In genomic region chr5:135169753-135170152, GRCh38 we compare ENCODE assay signal across 1 cellular context.
A peak's percentile ranks its signal among the peaks of the same experiment; 100 is the strongest.
TF ChIP-seq lines count a peak whose summit lies in the region.

No MANE protein-coding gene starts in this region.

TF ChIP-seq in K562, 482 proteins besides CTCF, POLR2A, EP300 and RAD21 (continued from another document):
- no peak for TF ChIP-seq DEAF1 (CRISPR knock-in tag; IDR thresholded peaks at IDR 0.05)
- no peak for TF ChIP-seq SNIP1 (IDR thresholded peaks at IDR 0.05; ENCODE audit: low read depth)
- TF ChIP-seq KDM1A (IDR thresholded peaks at IDR 0.05) = peak; percentile 14 to 56; a peak in 2 of 4 replicates
- TF ChIP-seq RB1 (IDR thresholded peaks at IDR 0.05; ENCODE audit: low read depth) = no peak
- TF ChIP-seq ZNF407 (IDR thresholded peaks at IDR 0.05; ENCODE audit: low read depth) = no peak
- TF ChIP-seq FOXM1 (IDR thresholded peaks at IDR 0.05; ENCODE audit: low read depth) = no peak
- no peak for TF ChIP-seq FOXM1 (CRISPR knock-in tag; IDR thresholded peaks at IDR 0.05; ENCODE audit: low read depth)
- TF ChIP-seq SP1 (CRISPR knock-in tag; IDR thresholded peaks at IDR 0.05) = no peak
- TF ChIP-seq USF1 (CRISPR knock-in tag; IDR thresholded peaks at IDR 0.05) = no peak
- TF ChIP-seq AFF1 (IDR thresholded peaks at IDR 0.05; ENCODE audit: low read depth in 1 of 2, partially characterized antibody in 2 of 2) = no peak
- no peak for TF ChIP-seq NRF1 (conservative IDR thresholded peaks at IDR 0.05 in 1 of 2, IDR thresholded peaks at IDR 0.05 in 1 of 2)
- no peak for TF ChIP-seq BMI1 (IDR thresholded peaks at IDR 0.05; ENCODE audit: low read length)
- TF ChIP-seq KAT8 (IDR thresholded peaks at IDR 0.05; ENCODE audit: low read depth) = no peak
- no peak for TF ChIP-seq CREB3L1 (IDR thresholded peaks at IDR 0.05; ENCODE audit: borderline replicate concordance, low read depth)
- TF ChIP-seq TOE1 (IDR thresholded peaks at IDR 0.05; ENCODE audit: borderline replicate concordance) = no peak
- no peak for TF ChIP-seq TOE1 (CRISPR knock-in tag; IDR thresholded peaks at IDR 0.05; ENCODE audit: borderline replicate concordance, low read depth)
- TF ChIP-seq CREBBP (IDR thresholded peaks at IDR 0.05; ENCODE audit: low read depth, low read length) = no peak
- no peak for TF ChIP-seq PTBP1 (IDR thresholded peaks at IDR 0.05; ENCODE audit: low read depth, low read length)
TF ChIP-seq in K562: peak in this region for 4.
